ENCODE assay signal across 9 cellular contexts in genomic region chrX:10833299-10834169, GRCh38.
A peak's percentile ranks its signal among the peaks of the same experiment; 100 is the strongest.
DNase-seq lines count a peak whose midpoint lies in the region; ATAC-seq, FAIRE-seq and TF ChIP-seq lines count a peak whose summit lies in the region.
"Had no signal": no experiment of that assay in that cellular context is flagged by ENCODE, and none has a peak within 500 bp of the region (broad histone marks: within the 10 kb centered on the region; RNA-seq: fewer than 3 reads in every experiment).

No MANE protein-coding gene starts in this region.

- H3K9me3 ChIP-seq in mucosa of descending colon, result no peaks in the 10 kb centered on the region

- no peaks in the 10 kb centered on the region for H3K4me1 ChIP-seq in mucosa of descending colon (ENCODE audit: low read depth)

- FAIRE-seq in GM12892 (lab: Jason Lieb, UNC), result no peak

- no peak for TF ChIP-seq POLR2A in erythroblast (IDR thresholded peaks at IDR 0.05; ENCODE audit: low read length)
- no peak for TF ChIP-seq POLR2A in GM12892 (IDR thresholded peaks at IDR 0.05; ENCODE audit: low read depth, low read length)

- TF ChIP-seq CTCF in mucosa of descending colon (IDR thresholded peaks at IDR 0.05), result no peak

- peak; percentile 27 for DNase-seq in AG08395 (ENCODE audit: low spot score)
- DNase-seq in NCI-H510A (lab: John Stamatoyannopoulos, UW), result peak; percentile 18
- DNase-seq in erythroblast (lab: John Stamatoyannopoulos, UW), result peak; percentile 0 to 4
- peak; percentile 62 to 74 (median 68) for DNase-seq in mucosa of descending colon
- DNase-seq in DMS79 treated with DMSO at 0.1 percent for 48 hours (lab: John Stamatoyannopoulos, UW), result no peak
- no peak for DNase-seq in GM12892 (ENCODE audit: insufficient read length)

- H3K4me3 ChIP-seq in mucosa of descending colon, result no peak overlapping the region

- intact Hi-C loops in mucosa of descending colon (cut with DNase I, micrococcal nuclease), result no loop called here

- no peaks in the 10 kb centered on the region for H3K36me3 ChIP-seq in mucosa of descending colon (ENCODE audit: low read depth)

- ATAC-seq in mucosa of descending colon, result peak; percentile 92
- ATAC-seq in HG02885 (IDR thresholded peaks at IDR 0.05; ENCODE audit: poor library complexity, unreplicated experiment), result no peak
- ATAC-seq in GM19328 (IDR thresholded peaks at IDR 0.05; ENCODE audit: unreplicated experiment), result no peak
- ATAC-seq: HCT116 had no signal

Comparison
In these comparisons a context has a peak if more than half of its experiments do, and no peak if none do; other contexts are left out.
1. DNase-seq: peak in AG08395 (single experiment), NCI-H510A (single experiment), erythroblast (2 of 2) and mucosa of descending colon (3 of 3); none in DMS79 treated with DMSO at 0.1 percent for 48 hours (single experiment) and GM12892 (single experiment).